Comparison of ENCODE assay signal across 1 cellular context in the genomic region with DNA sequence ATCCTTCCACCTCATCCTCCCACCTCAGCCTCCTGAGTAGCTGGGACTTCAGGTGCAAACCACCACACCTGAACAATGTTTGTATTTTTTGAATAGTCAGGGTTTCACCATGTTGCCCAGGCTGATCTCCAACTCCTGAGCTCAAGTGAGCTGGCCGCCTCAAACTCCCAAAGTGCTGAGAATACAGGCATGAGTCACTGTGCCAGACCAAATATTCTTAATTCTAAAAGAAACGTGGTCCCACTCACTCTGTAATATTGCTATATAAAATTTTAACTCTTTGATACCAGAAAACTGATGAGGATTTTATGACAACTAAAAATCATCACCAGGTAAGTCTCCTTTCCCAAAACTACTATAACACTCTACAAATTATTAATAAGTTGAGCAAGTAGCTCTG.
TF ChIP-seq lines count a peak whose summit lies in the region.

No MANE protein-coding gene starts in this region.

TF ChIP-seq in SK-N-SH treated with all-trans-retinoic acid at 6 μM for 48 hours, 23 proteins besides CTCF, POLR2A, EP300 and RAD21 (continued from another document):
- TF ChIP-seq, protein P1, sequence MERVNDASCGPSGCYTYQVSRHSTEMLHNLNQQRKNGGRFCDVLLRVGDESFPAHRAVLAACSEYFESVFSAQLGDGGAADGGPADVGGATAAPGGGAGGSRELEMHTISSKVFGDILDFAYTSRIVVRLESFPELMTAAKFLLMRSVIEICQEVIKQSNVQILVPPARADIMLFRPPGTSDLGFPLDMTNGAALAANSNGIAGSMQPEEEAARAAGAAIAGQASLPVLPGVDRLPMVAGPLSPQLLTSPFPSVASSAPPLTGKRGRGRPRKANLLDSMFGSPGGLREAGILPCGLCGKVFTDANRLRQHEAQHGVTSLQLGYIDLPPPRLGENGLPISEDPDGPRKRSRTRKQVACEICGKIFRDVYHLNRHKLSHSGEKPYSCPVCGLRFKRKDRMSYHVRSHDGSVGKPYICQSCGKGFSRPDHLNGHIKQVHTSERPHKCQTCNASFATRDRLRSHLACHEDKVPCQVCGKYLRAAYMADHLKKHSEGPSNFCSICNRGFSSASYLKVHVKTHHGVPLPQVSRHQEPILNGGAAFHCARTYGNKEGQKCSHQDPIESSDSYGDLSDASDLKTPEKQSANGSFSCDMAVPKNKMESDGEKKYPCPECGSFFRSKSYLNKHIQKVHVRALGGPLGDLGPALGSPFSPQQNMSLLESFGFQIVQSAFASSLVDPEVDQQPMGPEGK (CRISPR knock-in tag; IDR thresholded peaks at IDR 0.05; ENCODE audit: borderline replicate concordance) = no peak
- no peak for TF ChIP-seq TCF4 (CRISPR knock-in tag; IDR thresholded peaks at IDR 0.05; ENCODE audit: borderline replicate concordance)
- TF ChIP-seq ESRRG (CRISPR knock-in tag; IDR thresholded peaks at IDR 0.05) = no peak
- no peak for TF ChIP-seq ZNF565 (CRISPR knock-in tag; conservative IDR thresholded peaks at IDR 0.05; ENCODE audit: low read depth)
- TF ChIP-seq, protein P2, sequence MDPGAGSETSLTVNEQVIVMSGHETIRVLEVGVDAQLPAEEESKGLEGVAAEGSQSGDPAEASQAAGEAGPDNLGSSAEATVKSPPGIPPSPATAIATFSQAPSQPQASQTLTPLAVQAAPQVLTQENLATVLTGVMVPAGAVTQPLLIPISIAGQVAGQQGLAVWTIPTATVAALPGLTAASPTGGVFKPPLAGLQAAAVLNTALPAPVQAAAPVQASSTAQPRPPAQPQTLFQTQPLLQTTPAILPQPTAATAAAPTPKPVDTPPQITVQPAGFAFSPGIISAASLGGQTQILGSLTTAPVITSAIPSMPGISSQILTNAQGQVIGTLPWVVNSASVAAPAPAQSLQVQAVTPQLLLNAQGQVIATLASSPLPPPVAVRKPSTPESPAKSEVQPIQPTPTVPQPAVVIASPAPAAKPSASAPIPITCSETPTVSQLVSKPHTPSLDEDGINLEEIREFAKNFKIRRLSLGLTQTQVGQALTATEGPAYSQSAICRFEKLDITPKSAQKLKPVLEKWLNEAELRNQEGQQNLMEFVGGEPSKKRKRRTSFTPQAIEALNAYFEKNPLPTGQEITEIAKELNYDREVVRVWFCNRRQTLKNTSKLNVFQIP (CRISPR knock-in tag; IDR thresholded peaks at IDR 0.05; ENCODE audit: borderline replicate concordance, low read depth) = no peak
- no peak for TF ChIP-seq PPARA (CRISPR knock-in tag; IDR thresholded peaks at IDR 0.05; ENCODE audit: borderline replicate concordance)
- no peak for TF ChIP-seq BACH2 (CRISPR knock-in tag; IDR thresholded peaks at IDR 0.05; ENCODE audit: borderline replicate concordance)
- TF ChIP-seq, protein P3, sequence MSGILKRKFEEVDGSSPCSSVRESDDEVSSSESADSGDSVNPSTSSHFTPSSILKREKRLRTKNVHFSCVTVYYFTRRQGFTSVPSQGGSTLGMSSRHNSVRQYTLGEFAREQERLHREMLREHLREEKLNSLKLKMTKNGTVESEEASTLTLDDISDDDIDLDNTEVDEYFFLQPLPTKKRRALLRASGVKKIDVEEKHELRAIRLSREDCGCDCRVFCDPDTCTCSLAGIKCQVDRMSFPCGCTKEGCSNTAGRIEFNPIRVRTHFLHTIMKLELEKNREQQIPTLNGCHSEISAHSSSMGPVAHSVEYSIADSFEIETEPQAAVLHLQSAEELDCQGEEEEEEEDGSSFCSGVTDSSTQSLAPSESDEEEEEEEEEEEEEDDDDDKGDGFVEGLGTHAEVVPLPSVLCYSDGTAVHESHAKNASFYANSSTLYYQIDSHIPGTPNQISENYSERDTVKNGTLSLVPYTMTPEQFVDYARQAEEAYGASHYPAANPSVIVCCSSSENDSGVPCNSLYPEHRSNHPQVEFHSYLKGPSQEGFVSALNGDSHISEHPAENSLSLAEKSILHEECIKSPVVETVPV (CRISPR knock-in tag; IDR thresholded peaks at IDR 0.05) = no peak
TF ChIP-seq in SK-N-SH treated with all-trans-retinoic acid at 6 μM for 48 hours: peak in this region for 0.
